Comparison of ENCODE assay signal across 22 cellular contexts in the genomic region with DNA sequence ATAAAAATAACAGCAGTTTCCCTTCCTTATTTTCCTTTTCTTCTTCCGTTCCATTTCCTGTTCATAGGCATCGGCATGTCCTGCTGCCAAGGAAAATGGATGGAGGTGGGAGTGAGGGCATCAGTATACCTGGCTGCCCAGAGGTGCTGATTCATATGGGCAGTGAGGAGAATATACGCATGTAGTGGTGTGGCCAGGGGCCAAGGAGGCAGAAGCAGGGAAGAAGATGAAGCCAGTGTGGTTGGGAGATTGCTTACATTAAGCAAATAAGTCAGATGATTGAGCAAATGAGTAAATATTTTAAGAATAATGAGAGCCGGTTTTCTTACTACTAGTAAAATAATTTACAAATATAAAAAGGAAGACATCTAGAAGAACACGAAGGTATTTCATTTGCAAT.
DNase-seq lines count a peak whose midpoint lies in the region; ATAC-seq, FAIRE-seq and TF ChIP-seq lines count a peak whose summit lies in the region.
"Had no signal": no experiment of that assay in that cellular context is flagged by ENCODE, and none has a peak within 500 bp of the region (broad histone marks: within the 10 kb centered on the region; RNA-seq: fewer than 3 reads in every experiment).

No MANE protein-coding gene starts in this region.

- TF ChIP-seq EP300 in H1 (IDR thresholded peaks at IDR 0.05; ENCODE audit: borderline replicate concordance in 1 of 2, low read depth in 2 of 2, low read length in 2 of 2): no peak

- H2BK20ac ChIP-seq in H1 (ENCODE audit: low read length): no peak overlapping the region

- peaks cover 26% of the 10 kb centered on the region for H3K4me1 ChIP-seq in PC-3 (ENCODE audit: insufficient read depth, low read length)
- H3K4me1 ChIP-seq in H1 (replicated peaks in 1 of 4; ENCODE audit: control insufficient read depth in 3 of 4, insufficient read depth in 4 of 4, low read length in 3 of 4): no peaks in the 10 kb centered on the region
- H3K4me1 ChIP-seq in left lung: no peaks in the 10 kb centered on the region
- H3K4me1 ChIP-seq: colonic mucosa, esophagus squamous epithelium, prostate gland had no signal

- no peak overlapping the region for H2BK12ac ChIP-seq in H1 (ENCODE audit: low read depth, low read length)

- intact Hi-C loops in PC-3 (cut with micrococcal nuclease): no loop called here
- intact Hi-C loops in left lung (cut with DNase I): no loop called here

- peaks cover 4% of the 10 kb centered on the region for H3F3A ChIP-seq in PC-3 (ENCODE audit: low read length, unreplicated experiment)

- H3K9ac ChIP-seq in PC-3 (ENCODE audit: low read length) (peak overlapping the region; percentile 67), H1 (replicated peaks in 1 of 4; ENCODE audit: extremely low read depth in 1 of 4, low read depth in 3 of 4, low read length in 3 of 4) (no peak overlapping the region)
- H3K9ac ChIP-seq: BLaER1 treated with 17β-estradiol and CSF1 and Interleukin-3, amounts not matched to agents 10 nM and 100 nM had no signal

- no peak for TF ChIP-seq RAD21 in H1 (IDR thresholded peaks at IDR 0.05 in 1 of 2, conservative IDR thresholded peaks at IDR 0.05 in 1 of 2; ENCODE audit: low read depth in 2 of 2, low read length in 2 of 2)

- H3K4me2 ChIP-seq in PC-3 (ENCODE audit: low read length) (peak overlapping the region; percentile 77), H1 (ENCODE audit: insufficient read depth in 1 of 2, low read depth in 2 of 2, low read length in 2 of 2) (no peak overlapping the region)

- FAIRE-seq in H1 (lab: Jason Lieb, UNC): no peak

- peak; percentile 86 for ATAC-seq in PC-3
- ATAC-seq in left lung: peak; percentile 59
- no peak for ATAC-seq in GM18870 (IDR thresholded peaks at IDR 0.05; ENCODE audit: unreplicated experiment)
- ATAC-seq: activated naive CD4-positive, alpha-beta T cell treated with anti-CD3 and anti-CD28 coated beads, Interleukin-2, amount 50 U/mL, for 72 hours; effector memory CD8-positive, alpha-beta T cell had no signal

- 89% methylated on average over 5 of the region's 5 CpGs; no CpG with 5 or more reads in 1 of the 2 experiments for WGBS in H1 (ENCODE audit: extremely low coverage in 1 of 2, insufficient coverage in 1 of 2, insufficient read length in 1 of 2, insufficient replicate concordance in 2 of 2, low coverage in 1 of 2, low lambda C conversion rate in 2 of 2, missing lambda C conversion rate in 1 of 2), 2 experiments

- no TSS peak for BruUV-seq in PC-3 (replicated peaks; lab: Mats Ljungman, UMichigan)

- no peak overlapping the region for H2BK120ac ChIP-seq in H1 (replicated peaks; ENCODE audit: low read depth, low read length)

- no peak overlapping the region for H2BK15ac ChIP-seq in H1 (ENCODE audit: low read length)

- H4K20me1 ChIP-seq in PC-3 (ENCODE audit: low read length) (no peaks in the 10 kb centered on the region), H1 (replicated peaks in 1 of 2; ENCODE audit: control insufficient read depth in 1 of 2, insufficient read depth in 2 of 2, low read length in 2 of 2) (no peaks in the 10 kb centered on the region)
- H4K20me1 ChIP-seq: BLaER1 treated with 17β-estradiol and CSF1 and Interleukin-3, amounts not matched to agents 10 nM and 100 nM had no signal

- no peak overlapping the region for H2BK5ac ChIP-seq in H1 (ENCODE audit: low read depth, low read length)

- CTCF ChIA-PET in PC-3 (lab: Charles Lee) (no interaction called here), H1 (lab: Charles Lee; ENCODE audit: partially characterized antibody) (interaction anchor here (0.9 kb wide), 1 partner anchor 20 kb away, joined by 3 read pairs; no protein-coding TSS in a partner anchor)

- no peak overlapping the region for H3K23ac ChIP-seq in H1 (ENCODE audit: insufficient read length)

- H3K4ac ChIP-seq in H1 (replicated peaks; ENCODE audit: insufficient read length, low read depth, low read length): no peak overlapping the region

- H3K56ac ChIP-seq in H1 (replicated peaks; ENCODE audit: insufficient read length, low read depth, low read length): no peak overlapping the region

- H3K4me3 ChIP-seq in PC-3 (ENCODE audit: low read length) (peak overlapping the region; percentile 48; the same call in 1 of the 2 replicates), H1 (ENCODE audit: extremely low read depth in 1 of 4, insufficient read depth in 2 of 4, low read depth in 3 of 4, low read length in 4 of 4) (no peak overlapping the region), left lung (no peak overlapping the region)
- H3K4me3 ChIP-seq: BLaER1 treated with 17β-estradiol and CSF1 and Interleukin-3, amounts not matched to agents 10 nM and 100 nM; colonic mucosa; esophagus squamous epithelium; prostate gland had no signal

- POLR2A ChIA-PET in PC-3 (lab: Charles Lee; ENCODE audit: unreplicated experiment): no interaction called here
- POLR2A ChIA-PET in H1 (lab: Charles Lee; ENCODE audit: partially characterized antibody): no interaction called here

- no peak overlapping the region for H4K8ac ChIP-seq in H1 (ENCODE audit: extremely low read depth, insufficient read depth, low read length)

- no peak overlapping the region for H3K18ac ChIP-seq in H1 (ENCODE audit: extremely low read depth, low read length)

- H3K23me2 ChIP-seq in H1 (ENCODE audit: low read depth, low read length): no peaks in the 10 kb centered on the region

- DNase-seq in AG09319 (ENCODE audit: extremely low read depth, low read depth) (peak; percentile 18), PC-3 (peak; percentile 84), H1 (ENCODE audit: low read depth in 1 of 2, low spot score in 2 of 2) (no peak), left lung (no peak), cerebellar cortex (ENCODE audit: low spot score) (no peak), NCI-H187 treated with DMSO at 0.1 percent for 48 hours (lab: John Stamatoyannopoulos, UW) (no peak), DMS79 (lab: John Stamatoyannopoulos, UW) (no peak)
- DNase-seq: activated CD4-positive, alpha-beta T cell treated with anti-CD3 and anti-CD28 coated beads, Interleukin-2, amount 10 ng/mL, durations not matched to agents 7 days and 5 days; aorta; colonic mucosa; effector memory CD8-positive, alpha-beta T cell; esophagus squamous epithelium; H9; head of caudate nucleus; NCI-H1092 treated with DMSO at 0.1 percent for 48 hours; NCI-H2081; NCI-H82; Right ventricle myocardium superior had no signal

- peak overlapping the region; percentile 29 for H4K91ac ChIP-seq in H1 (replicated peaks; ENCODE audit: insufficient read length, low read length)

- TF ChIP-seq CTCF in AG09319 (IDR thresholded peaks at IDR 0.05; ENCODE audit: low read depth, low read length): no peak
- TF ChIP-seq CTCF in PC-3 (conservative IDR thresholded peaks at IDR 0.05; ENCODE audit: low read depth, low read length): no peak
- no peak for TF ChIP-seq CTCF in H1 (IDR thresholded peaks at IDR 0.05; ENCODE audit: control extremely low read depth in 1 of 3, insufficient read depth in 1 of 3, low read depth in 1 of 3, low read length in 3 of 3)
- no peak for TF ChIP-seq CTCF in left lung (IDR thresholded peaks at IDR 0.05)

- no peaks in the 10 kb centered on the region for H3K79me1 ChIP-seq in H1 (ENCODE audit: low read depth, low read length)

- no peak overlapping the region for H2AK5ac ChIP-seq in H1 (ENCODE audit: low read depth, low read length)

- no peaks in the 10 kb centered on the region for H3K79me2 ChIP-seq in PC-3 (ENCODE audit: low read length)
- H3K79me2 ChIP-seq in H1 (ENCODE audit: control insufficient read depth in 1 of 2, insufficient read depth in 2 of 2, low read length in 2 of 2): no peaks in the 10 kb centered on the region

- H3K9me3 ChIP-seq in PC-3 (ENCODE audit: low read length) (no peaks in the 10 kb centered on the region), H1 (ENCODE audit: insufficient read depth in 2 of 2, low read depth in 1 of 2, low read length in 1 of 2) (no peaks in the 10 kb centered on the region), left lung (no peaks in the 10 kb centered on the region)
- H3K9me3 ChIP-seq: BLaER1 treated with 17β-estradiol and CSF1 and Interleukin-3, amounts not matched to agents 10 nM and 100 nM; colonic mucosa; esophagus squamous epithelium; prostate gland had no signal

- TF ChIP-seq POLR2A in H1 (IDR thresholded peaks at IDR 0.05; ENCODE audit: control extremely low read depth in 1 of 2, low read depth in 2 of 2, low read length in 2 of 2): no peak

- no peak overlapping the region for H4K5ac ChIP-seq in H1 (ENCODE audit: insufficient read length, low read depth, low read length)

- no peaks in the 10 kb centered on the region for H3K27me3 ChIP-seq in PC-3 (ENCODE audit: low read length)
- H3K27me3 ChIP-seq in H1 (replicated peaks in 1 of 4; ENCODE audit: control insufficient read depth in 3 of 4, extremely low read depth in 1 of 4, insufficient read depth in 3 of 4, low read length in 3 of 4): no peaks in the 10 kb centered on the region
- no peaks in the 10 kb centered on the region for H3K27me3 ChIP-seq in left lung
- H3K27me3 ChIP-seq: BLaER1 treated with 17β-estradiol and CSF1 and Interleukin-3, amounts not matched to agents 10 nM and 100 nM; colonic mucosa; esophagus squamous epithelium had no signal

- H3K9me2 ChIP-seq in PC-3 (replicated peaks; ENCODE audit: low read length): no peaks in the 10 kb centered on the region

- H3K36me3 ChIP-seq in PC-3 (ENCODE audit: low read depth, low read length) (no peaks in the 10 kb centered on the region), H1 (ENCODE audit: control insufficient read depth in 2 of 4, insufficient read depth in 4 of 4, low read length in 3 of 4) (no peaks in the 10 kb centered on the region), left lung (no peaks in the 10 kb centered on the region)
- H3K36me3 ChIP-seq: BLaER1 treated with 17β-estradiol and CSF1 and Interleukin-3, amounts not matched to agents 10 nM and 100 nM; colonic mucosa; esophagus squamous epithelium; prostate gland had no signal

- H2AFZ ChIP-seq in PC-3 (ENCODE audit: low read length) (peak overlapping the region; percentile 31; the same call in 1 of the 2 replicates), H1 (ENCODE audit: low read length) (no peak overlapping the region)

- H3K27ac ChIP-seq in PC-3 (ENCODE audit: low read length): peak overlapping the region; percentile 95
- no peak overlapping the region for H3K27ac ChIP-seq in H1 (ENCODE audit: low read depth, low read length)
- H3K27ac ChIP-seq in left lung: peak overlapping the region in 1 of 2 donors; percentile 23
- H3K27ac ChIP-seq: BLaER1 treated with 17β-estradiol and CSF1 and Interleukin-3, amounts not matched to agents 10 nM and 100 nM; colonic mucosa; esophagus squamous epithelium; prostate gland had no signal

- no peak overlapping the region for H3K14ac ChIP-seq in H1 (ENCODE audit: insufficient read length)

TF ChIP-seq in H1, 55 proteins besides CTCF, POLR2A, EP300 and RAD21 (continues in another document):
- no peak for TF ChIP-seq GTF2F1 (IDR thresholded peaks at IDR 0.05; ENCODE audit: borderline replicate concordance, low read depth, low read length)
- no peak for TF ChIP-seq TAF7 (optimal IDR thresholded peaks at IDR 0.05; ENCODE audit: borderline replicate concordance, low read depth, low read length)
- TF ChIP-seq KDM1A (IDR thresholded peaks at IDR 0.05; ENCODE audit: borderline replicate concordance, low read length): no peak

Comparison
In these comparisons a context has a peak if more than half of its experiments do, and no peak if none do; other contexts are left out.
1. DNase-seq: peak in AG09319 (single experiment) and PC-3 (single experiment); none in H1 (0 of 2), left lung (0 of 2), cerebellar cortex (single experiment), NCI-H187 treated with DMSO at 0.1 percent for 48 hours (single experiment) and DMS79 (single experiment).